32 cellular contexts compared by ENCODE assay signal in genomic region chr3:13683772-13684171, GRCh38.
"Had no signal": no experiment of that assay in that cellular context is flagged by ENCODE, and none has a peak within 500 bp of the region (broad histone marks: within the 10 kb centered on the region; RNA-seq: fewer than 3 reads in every experiment).

No MANE protein-coding gene starts in this region.

- H3K4me1 ChIP-seq: ascending aorta, breast epithelium, colonic mucosa, esophagus squamous epithelium, gastroesophageal sphincter had no signal

- H3K36me3 Mint-ChIP-seq: activated CD4-positive, alpha-beta memory T cell treated with anti-CD3 and anti-CD28 coated beads for 36 hours; activated CD8-positive, alpha-beta memory T cell treated with anti-CD3 and anti-CD28 coated beads, Interleukin-2, amount 10 ng/mL, durations not matched to agents 7 days and 5 days; activated naive CD4-positive, alpha-beta T cell treated with anti-CD3 and anti-CD28 coated beads, Interleukin-2, amount 10 ng/mL, durations not matched to agents 7 days and 5 days; activated naive CD4-positive, alpha-beta T cell treated with anti-CD3 and anti-CD28 coated beads, Interleukin-2, amount 50 U/mL, for 72 hours; activated naive CD8-positive, alpha-beta T cell treated with anti-CD3 and anti-CD28 coated beads, Interleukin-2, amount 10 ng/mL, durations not matched to agents 7 days and 5 days; brain had no signal

- H3K4me3 Mint-ChIP-seq: activated B cell treated with CpG ODN at 0.5 μM for 24 hours; activated CD4-positive, alpha-beta memory T cell treated with anti-CD3 and anti-CD28 coated beads for 36 hours; activated CD8-positive, alpha-beta memory T cell treated with anti-CD3 and anti-CD28 coated beads, Interleukin-2, amount 10 ng/mL, durations not matched to agents 7 days and 5 days; activated CD8-positive, alpha-beta T cell treated with anti-CD3 and anti-CD28 coated beads, Interleukin-2, amount 10 ng/mL, durations not matched to agents 7 days and 5 days; activated naive CD4-positive, alpha-beta T cell treated with anti-CD3 and anti-CD28 coated beads, Interleukin-2, amount 10 ng/mL, durations not matched to agents 7 days and 5 days; activated naive CD8-positive, alpha-beta T cell treated with anti-CD3 and anti-CD28 coated beads, Interleukin-2, amount 10 ng/mL, durations not matched to agents 7 days and 5 days; activated T-helper 1 cell treated with anti-CD3 and anti-CD28 coated beads, Interleukin-12 subunit alpha, Interleukin-12 subunit beta, Interleukin-2, Interleukin-4 antibody, amounts not matched to agents 30 ng/mL and 10 ng/mL and 1 ng/mL, durations not matched to agents 14 hours and 24 hours and 36 hours; brain; T-helper 17 cell; T-helper 2 cell treated with Interferon-gamma antibody and Interleukin-4, amounts not matched to agents 5 μg/mL and 100 μg/mL, for 36 hours had no signal

- DNase-seq: activated B cell treated with CpG ODN at 0.5 μM for 24 hours; activated CD4-positive, alpha-beta memory T cell treated with anti-CD3 and anti-CD28 coated beads for 36 hours; activated CD4-positive, alpha-beta T cell treated with anti-CD3 and anti-CD28 coated beads for 48 hours; activated CD4-positive, alpha-beta T cell treated with anti-CD3 and anti-CD28 coated beads, Interleukin-2, amount 50 U/mL, for 1 hour; activated CD8-positive, alpha-beta memory T cell treated with anti-CD3 and anti-CD28 coated beads, Interleukin-2, amount 10 ng/mL, durations not matched to agents 7 days and 5 days; activated CD8-positive, alpha-beta memory T cell treated with anti-CD3 and anti-CD28 coated beads, Interleukin-2, amount 50 U/mL, for 4 hours; activated CD8-positive, alpha-beta T cell treated with anti-CD3 and anti-CD28 coated beads, Interleukin-2, amount 10 ng/mL, durations not matched to agents 7 days and 5 days; activated gamma-delta T cell; activated naive CD4-positive, alpha-beta T cell; activated naive CD4-positive, alpha-beta T cell treated with anti-CD3 and anti-CD28 coated beads, Interleukin-2, amount 10 ng/mL, durations not matched to agents 7 days and 5 days; activated naive CD8-positive, alpha-beta T cell treated with anti-CD3 and anti-CD28 coated beads, Interleukin-2, amount 10 ng/mL, durations not matched to agents 7 days and 5 days; activated T-cell treated with anti-CD3 and anti-CD28 coated beads, Interleukin-2, amount 50 U/mL, for 1 hour; activated T-cell treated with anti-CD3 and anti-CD28 coated beads, Interleukin-2, amount 50 U/mL, for 48 hours; central memory CD4-positive, alpha-beta T cell; cerebellar nuclear complex; colonic mucosa; effector CD8-positive, alpha-beta T cell; esophagus squamous epithelium; foreskin melanocyte; T-helper 1 cell; T-helper 17 cell; T1000; WERI-Rb-1 had no signal

- H3K27me3 Mint-ChIP-seq: activated CD4-positive, alpha-beta memory T cell treated with anti-CD3 and anti-CD28 coated beads for 36 hours; activated CD8-positive, alpha-beta memory T cell treated with anti-CD3 and anti-CD28 coated beads, Interleukin-2, amount 10 ng/mL, durations not matched to agents 7 days and 5 days had no signal

- H3K36me3 ChIP-seq: ascending aorta, breast epithelium, cardiac muscle cell, colonic mucosa, esophagus squamous epithelium, gastroesophageal sphincter, WERI-Rb-1 had no signal

- H3K27ac Mint-ChIP-seq: activated B cell treated with CpG ODN at 0.5 μM for 24 hours; activated CD4-positive, alpha-beta memory T cell treated with anti-CD3 and anti-CD28 coated beads for 36 hours; activated CD8-positive, alpha-beta memory T cell treated with anti-CD3 and anti-CD28 coated beads, Interleukin-2, amount 10 ng/mL, durations not matched to agents 7 days and 5 days; activated CD8-positive, alpha-beta T cell treated with anti-CD3 and anti-CD28 coated beads, Interleukin-2, amount 10 ng/mL, durations not matched to agents 7 days and 5 days; activated naive CD4-positive, alpha-beta T cell treated with anti-CD3 and anti-CD28 coated beads, Interleukin-2, amount 10 ng/mL, durations not matched to agents 7 days and 5 days; T-helper 17 cell; T-helper 2 cell treated with Interferon-gamma antibody and Interleukin-4, amounts not matched to agents 5 μg/mL and 100 μg/mL, for 36 hours had no signal

- H3K9me3 Mint-ChIP-seq: activated B cell treated with CpG ODN at 0.5 μM for 24 hours; activated CD4-positive, alpha-beta memory T cell treated with anti-CD3 and anti-CD28 coated beads for 36 hours; activated naive CD4-positive, alpha-beta T cell treated with anti-CD3 and anti-CD28 coated beads, Interleukin-2, amount 10 ng/mL, durations not matched to agents 7 days and 5 days; activated naive CD8-positive, alpha-beta T cell treated with anti-CD3 and anti-CD28 coated beads, Interleukin-2, amount 10 ng/mL, durations not matched to agents 7 days and 5 days; activated T-helper 1 cell treated with anti-CD3 and anti-CD28 coated beads, Interleukin-12 subunit alpha, Interleukin-12 subunit beta, Interleukin-2, Interleukin-4 antibody, amounts not matched to agents 30 ng/mL and 10 ng/mL and 1 ng/mL, durations not matched to agents 14 hours and 24 hours and 36 hours; T-helper 2 cell treated with Interferon-gamma antibody and Interleukin-4, amounts not matched to agents 5 μg/mL and 100 μg/mL, for 36 hours had no signal

- H3K27ac ChIP-seq: ascending aorta, breast epithelium, cardiac muscle cell, colonic mucosa, epithelial cell of prostate, esophagus squamous epithelium, gastroesophageal sphincter, WERI-Rb-1 had no signal

- H3K4me1 Mint-ChIP-seq: activated B cell treated with CpG ODN at 0.5 μM for 24 hours; activated CD8-positive, alpha-beta memory T cell treated with anti-CD3 and anti-CD28 coated beads, Interleukin-2, amount 10 ng/mL, durations not matched to agents 7 days and 5 days; activated naive CD4-positive, alpha-beta T cell treated with anti-CD3 and anti-CD28 coated beads, Interleukin-2, amount 10 ng/mL, durations not matched to agents 7 days and 5 days had no signal

- H3K9me3 ChIP-seq: ascending aorta, breast epithelium, colonic mucosa, esophagus squamous epithelium, gastroesophageal sphincter had no signal

- H3K4me3 ChIP-seq: ascending aorta, breast epithelium, cardiac muscle cell, colonic mucosa, esophagus squamous epithelium, gastroesophageal sphincter had no signal

- H3K27me3 ChIP-seq: ascending aorta, cardiac muscle cell, colonic mucosa had no signal
